In the genomic region with DNA sequence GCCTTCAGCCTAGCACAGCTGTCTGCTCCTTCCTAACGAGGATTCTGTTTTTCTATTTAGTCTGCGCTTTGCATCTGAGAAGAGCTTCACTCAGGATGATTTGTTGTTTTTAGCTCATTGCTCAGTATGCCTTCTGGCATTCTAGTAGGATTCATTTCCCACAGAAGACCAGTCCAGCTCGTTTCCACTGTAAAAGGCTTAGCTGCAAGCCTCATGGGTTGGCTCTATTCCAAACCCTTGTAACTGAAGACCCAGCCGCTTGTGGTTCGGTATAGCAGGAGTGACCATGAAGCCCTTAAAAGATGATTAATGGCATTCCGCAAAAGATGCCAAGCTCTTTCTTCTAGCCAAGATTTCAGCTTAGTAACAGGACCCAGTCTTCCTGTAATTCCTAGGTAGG, we compare ENCODE assay signal across 1 cellular context.
TF ChIP-seq lines count a peak whose summit lies in the region.

No MANE protein-coding gene starts in this region.

TF ChIP-seq in HEK293, 187 proteins besides CTCF, POLR2A, EP300 and RAD21 (continued from another document):
- TF ChIP-seq, protein P1, sequence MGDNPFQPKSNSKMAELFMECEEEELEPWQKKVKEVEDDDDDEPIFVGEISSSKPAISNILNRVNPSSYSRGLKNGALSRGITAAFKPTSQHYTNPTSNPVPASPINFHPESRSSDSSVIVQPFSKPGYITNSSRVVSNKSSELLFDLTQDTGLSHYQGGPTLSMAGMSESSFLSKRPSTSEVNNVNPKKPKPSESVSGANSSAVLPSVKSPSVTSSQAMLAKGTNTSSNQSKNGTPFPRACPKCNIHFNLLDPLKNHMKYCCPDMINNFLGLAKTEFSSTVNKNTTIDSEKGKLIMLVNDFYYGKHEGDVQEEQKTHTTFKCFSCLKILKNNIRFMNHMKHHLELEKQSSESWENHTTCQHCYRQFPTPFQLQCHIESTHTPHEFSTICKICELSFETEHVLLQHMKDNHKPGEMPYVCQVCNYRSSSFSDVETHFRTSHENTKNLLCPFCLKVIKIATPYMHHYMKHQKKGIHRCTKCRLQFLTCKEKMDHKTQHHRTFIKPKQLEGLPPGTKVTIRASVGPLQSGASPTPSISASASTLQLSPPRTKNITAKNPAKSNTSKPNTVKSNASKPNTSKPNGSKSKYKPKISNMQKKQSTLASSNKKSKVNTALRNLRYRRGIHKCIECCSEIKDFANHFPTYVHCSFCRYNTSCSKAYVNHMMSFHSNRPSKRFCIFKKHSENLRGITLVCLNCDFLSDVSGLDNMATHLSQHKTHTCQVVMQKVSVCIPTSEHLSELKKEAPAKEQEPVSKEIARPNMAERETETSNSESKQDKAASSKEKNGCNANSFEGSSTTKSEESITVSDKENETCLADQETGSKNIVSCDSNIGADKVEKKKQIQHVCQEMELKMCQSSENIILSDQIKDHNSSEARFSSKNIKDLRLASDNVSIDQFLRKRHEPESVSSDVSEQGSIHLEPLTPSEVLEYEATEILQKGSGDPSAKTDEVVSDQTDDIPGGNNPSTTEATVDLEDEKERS (tag by site-specific recombination; IDR thresholded peaks at IDR 0.05) = no peak
- no peak for TF ChIP-seq ZNF202 (tag by site-specific recombination; IDR thresholded peaks at IDR 0.05; ENCODE audit: borderline replicate concordance)
- TF ChIP-seq ZNF837 (tag by site-specific recombination; IDR thresholded peaks at IDR 0.05) = no peak
- no peak for TF ChIP-seq ZNF510 (tag by site-specific recombination; IDR thresholded peaks at IDR 0.05; ENCODE audit: insufficient replicate concordance)
- TF ChIP-seq SP3 (tag by site-specific recombination; IDR thresholded peaks at IDR 0.05) = no peak
- no peak for TF ChIP-seq ZNF677 (tag by site-specific recombination; IDR thresholded peaks at IDR 0.05)
- no peak for TF ChIP-seq EGR2 (tag by site-specific recombination; IDR thresholded peaks at IDR 0.05; ENCODE audit: low read depth)
- peak; percentile 72; the same call in 1 of the 2 replicates for TF ChIP-seq GLI2 (tag by site-specific recombination; IDR thresholded peaks at IDR 0.05; ENCODE audit: borderline replicate concordance, low read depth)
- no peak for TF ChIP-seq ZNF174 (tag by site-specific recombination; IDR thresholded peaks at IDR 0.05)
- TF ChIP-seq ZNF398 (tag by site-specific recombination; IDR thresholded peaks at IDR 0.05) = no peak
- TF ChIP-seq PRDM4 (tag by site-specific recombination; IDR thresholded peaks at IDR 0.05) = peak; percentile 81
- peak; percentile 93 for TF ChIP-seq ZXDB (tag by site-specific recombination; IDR thresholded peaks at IDR 0.05)
- TF ChIP-seq HOXD13 (CRISPR knock-in tag; IDR thresholded peaks at IDR 0.05; ENCODE audit: borderline replicate concordance) = no peak
- TF ChIP-seq ZNF112 (tag by site-specific recombination; IDR thresholded peaks at IDR 0.05) = no peak
- peak; percentile 81 for TF ChIP-seq ZNF610 (tag by site-specific recombination; IDR thresholded peaks at IDR 0.05; ENCODE audit: borderline replicate concordance)
- no peak for TF ChIP-seq ZNF623 (tag by site-specific recombination; IDR thresholded peaks at IDR 0.05)
- TF ChIP-seq ZNF239 (tag by site-specific recombination; IDR thresholded peaks at IDR 0.05) = no peak
- no peak for TF ChIP-seq ZNF16 (tag by site-specific recombination; IDR thresholded peaks at IDR 0.05; ENCODE audit: low read depth)
- TF ChIP-seq, protein P2, sequence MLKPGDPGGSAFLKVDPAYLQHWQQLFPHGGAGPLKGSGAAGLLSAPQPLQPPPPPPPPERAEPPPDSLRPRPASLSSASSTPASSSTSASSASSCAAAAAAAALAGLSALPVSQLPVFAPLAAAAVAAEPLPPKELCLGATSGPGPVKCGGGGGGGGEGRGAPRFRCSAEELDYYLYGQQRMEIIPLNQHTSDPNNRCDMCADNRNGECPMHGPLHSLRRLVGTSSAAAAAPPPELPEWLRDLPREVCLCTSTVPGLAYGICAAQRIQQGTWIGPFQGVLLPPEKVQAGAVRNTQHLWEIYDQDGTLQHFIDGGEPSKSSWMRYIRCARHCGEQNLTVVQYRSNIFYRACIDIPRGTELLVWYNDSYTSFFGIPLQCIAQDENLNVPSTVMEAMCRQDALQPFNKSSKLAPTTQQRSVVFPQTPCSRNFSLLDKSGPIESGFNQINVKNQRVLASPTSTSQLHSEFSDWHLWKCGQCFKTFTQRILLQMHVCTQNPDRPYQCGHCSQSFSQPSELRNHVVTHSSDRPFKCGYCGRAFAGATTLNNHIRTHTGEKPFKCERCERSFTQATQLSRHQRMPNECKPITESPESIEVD (tag by site-specific recombination; IDR thresholded peaks at IDR 0.05) = peak; percentile 95
- TF ChIP-seq FEZF1 (tag by site-specific recombination; IDR thresholded peaks at IDR 0.05) = peak; percentile 99
- TF ChIP-seq ZFP37 (tag by site-specific recombination; IDR thresholded peaks at IDR 0.05) = no peak
- TF ChIP-seq BCL11B (tag by site-specific recombination; IDR thresholded peaks at IDR 0.05; ENCODE audit: low read depth) = no peak
- TF ChIP-seq ZBTB17 (tag by site-specific recombination; IDR thresholded peaks at IDR 0.05) = peak; percentile 92
- TF ChIP-seq ZNF704 (tag by site-specific recombination; IDR thresholded peaks at IDR 0.05) = no peak
- no peak for TF ChIP-seq ZNF530 (tag by site-specific recombination; IDR thresholded peaks at IDR 0.05; ENCODE audit: low read depth)
- no peak for TF ChIP-seq ZNF223 (tag by site-specific recombination; IDR thresholded peaks at IDR 0.05)
- peak; percentile 96 for TF ChIP-seq ZEB2 (tag by site-specific recombination; IDR thresholded peaks at IDR 0.05)
- no peak for TF ChIP-seq ZNF791 (tag by site-specific recombination; IDR thresholded peaks at IDR 0.05)
- TF ChIP-seq SP2 (tag by site-specific recombination; IDR thresholded peaks at IDR 0.05) = peak; percentile 30; the same call in 1 of the 2 replicates
- TF ChIP-seq GLI4 (tag by site-specific recombination; IDR thresholded peaks at IDR 0.05) = no peak
- peak; percentile 72 for TF ChIP-seq ZNF580 (tag by site-specific recombination; IDR thresholded peaks at IDR 0.05)
- no peak for TF ChIP-seq KLF16 (tag by site-specific recombination; IDR thresholded peaks at IDR 0.05)
- TF ChIP-seq SCRT1 (tag by site-specific recombination; IDR thresholded peaks at IDR 0.05; ENCODE audit: borderline replicate concordance) = no peak
- no peak; the same call in 1 of the 2 replicates for TF ChIP-seq ZNF324 (tag by site-specific recombination; IDR thresholded peaks at IDR 0.05)
- TF ChIP-seq ZSCAN16 (tag by site-specific recombination; IDR thresholded peaks at IDR 0.05) = no peak
- TF ChIP-seq ZNF391 (tag by site-specific recombination; IDR thresholded peaks at IDR 0.05; ENCODE audit: borderline replicate concordance, low read depth) = peak; percentile 65; the same call in 1 of the 2 replicates
- TF ChIP-seq, protein P3, sequence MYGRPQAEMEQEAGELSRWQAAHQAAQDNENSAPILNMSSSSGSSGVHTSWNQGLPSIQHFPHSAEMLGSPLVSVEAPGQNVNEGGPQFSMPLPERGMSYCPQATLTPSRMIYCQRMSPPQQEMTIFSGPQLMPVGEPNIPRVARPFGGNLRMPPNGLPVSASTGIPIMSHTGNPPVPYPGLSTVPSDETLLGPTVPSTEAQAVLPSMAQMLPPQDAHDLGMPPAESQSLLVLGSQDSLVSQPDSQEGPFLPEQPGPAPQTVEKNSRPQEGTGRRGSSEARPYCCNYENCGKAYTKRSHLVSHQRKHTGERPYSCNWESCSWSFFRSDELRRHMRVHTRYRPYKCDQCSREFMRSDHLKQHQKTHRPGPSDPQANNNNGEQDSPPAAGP (tag by site-specific recombination; IDR thresholded peaks at IDR 0.05) = no peak
- no peak for TF ChIP-seq ZNF664 (tag by site-specific recombination; IDR thresholded peaks at IDR 0.05)
- TF ChIP-seq ZNF366 (tag by site-specific recombination; conservative IDR thresholded peaks at IDR 0.05) = peak; percentile 82
- TF ChIP-seq TCF7L2 (IDR thresholded peaks at IDR 0.05; ENCODE audit: borderline replicate concordance, low read depth, low read length) = no peak
- TF ChIP-seq BCL11A (tag by site-specific recombination; IDR thresholded peaks at IDR 0.05; ENCODE audit: low read depth) = peak; percentile 88; the same call in 1 of the 2 replicates
- no peak for TF ChIP-seq ZNF433 (tag by site-specific recombination; IDR thresholded peaks at IDR 0.05; ENCODE audit: low read depth)
- TF ChIP-seq SALL2 (tag by site-specific recombination; IDR thresholded peaks at IDR 0.05; ENCODE audit: borderline replicate concordance) = no peak
- peak; percentile 67; the same call in 1 of the 2 replicates for TF ChIP-seq ZNF18 (tag by site-specific recombination; IDR thresholded peaks at IDR 0.05)
- peak; percentile 96; the same call in 1 of the 2 replicates for TF ChIP-seq TRIM28 (IDR thresholded peaks at IDR 0.05; ENCODE audit: borderline replicate concordance, low read length)
- no peak for TF ChIP-seq ZNF274 (IDR thresholded peaks at IDR 0.05; ENCODE audit: low read length)
- TF ChIP-seq ZNF274 (tag by site-specific recombination; IDR thresholded peaks at IDR 0.05; ENCODE audit: borderline replicate concordance) = no peak
- TF ChIP-seq ZNF341 (tag by site-specific recombination; IDR thresholded peaks at IDR 0.05; ENCODE audit: low read depth) = peak; percentile 63
- no peak for TF ChIP-seq ZNF169 (tag by site-specific recombination; IDR thresholded peaks at IDR 0.05)
- no peak for TF ChIP-seq GLIS1 (tag by site-specific recombination; IDR thresholded peaks at IDR 0.05)
- TF ChIP-seq ZNF311 (tag by site-specific recombination; IDR thresholded peaks at IDR 0.05; ENCODE audit: borderline replicate concordance) = no peak
- no peak for TF ChIP-seq ZNF214 (tag by site-specific recombination; IDR thresholded peaks at IDR 0.05; ENCODE audit: borderline replicate concordance)
- no peak; the same call in none of the 2 replicates for TF ChIP-seq OVOL3 (tag by site-specific recombination; IDR thresholded peaks at IDR 0.05)
- no peak for TF ChIP-seq SCRT2 (tag by site-specific recombination; IDR thresholded peaks at IDR 0.05)
- TF ChIP-seq ZNF843 (tag by site-specific recombination; IDR thresholded peaks at IDR 0.05) = peak; percentile 94
- TF ChIP-seq ZNF23 (tag by site-specific recombination; IDR thresholded peaks at IDR 0.05; ENCODE audit: borderline replicate concordance) = no peak
- TF ChIP-seq MZF1 (tag by site-specific recombination; IDR thresholded peaks at IDR 0.05; ENCODE audit: borderline replicate concordance) = peak; percentile 84; the same call in 1 of the 2 replicates
- TF ChIP-seq ZNF211 (tag by site-specific recombination; IDR thresholded peaks at IDR 0.05; ENCODE audit: low read depth) = no peak
- no peak for TF ChIP-seq KLF9 (tag by site-specific recombination; IDR thresholded peaks at IDR 0.05; ENCODE audit: low read depth)
